Comparison of ENCODE assay signal across 9 cellular contexts in the genomic region with DNA sequence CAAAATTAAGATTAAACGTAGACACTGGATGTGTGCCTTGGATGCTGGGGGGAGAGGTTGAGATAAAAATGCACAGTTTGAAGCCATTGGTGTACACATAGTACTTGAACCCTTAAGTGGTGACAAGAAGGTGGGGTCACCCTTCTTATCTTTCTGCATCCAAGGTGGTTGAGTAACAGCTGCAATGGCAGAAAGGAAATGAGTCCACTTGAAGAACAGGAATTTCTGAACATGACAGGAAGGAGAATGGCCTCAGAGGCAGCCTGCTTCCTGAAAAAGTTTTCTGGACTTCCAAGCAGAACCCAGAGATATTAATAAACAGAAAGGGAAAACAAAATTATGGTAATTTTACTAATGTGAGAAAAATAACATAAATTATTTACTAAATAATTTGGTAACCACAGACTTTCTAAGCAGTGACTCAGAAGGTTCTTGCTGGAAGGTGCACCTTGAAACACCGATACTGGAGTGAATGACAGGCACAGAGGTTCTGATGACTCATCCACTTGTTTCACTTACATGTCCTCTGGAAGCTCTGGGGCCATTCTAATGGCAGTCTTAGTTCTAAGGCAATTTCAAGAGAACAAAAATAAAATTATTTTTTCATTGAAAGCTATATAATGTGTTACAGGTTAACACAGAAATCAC.
A peak's percentile ranks its signal among the peaks of the same experiment; 100 is the strongest.
DNase-seq lines count a peak whose midpoint lies in the region; ATAC-seq, FAIRE-seq and TF ChIP-seq lines count a peak whose summit lies in the region.
"Had no signal": no experiment of that assay in that cellular context is flagged by ENCODE, and none has a peak within 500 bp of the region (broad histone marks: within the 10 kb centered on the region; RNA-seq: fewer than 3 reads in every experiment).

No MANE protein-coding gene starts in this region.

- no peak for FAIRE-seq in GM12891 (lab: Jason Lieb, UNC)

- no peak overlapping the region for H3K4me3 Mint-ChIP-seq in osteocyte (ENCODE audit: unreplicated experiment)

- CTCF ChIA-PET in GM10248 (lab: Yijun Ruan, JAX): interaction anchor here (1.1 kb wide), 1 partner anchor 13 kb away, joined by 3 read pairs; no protein-coding TSS in a partner anchor

- no peaks in the 10 kb centered on the region for H3K4me1 Mint-ChIP-seq in osteocyte (ENCODE audit: unreplicated experiment)

- no peak for TF ChIP-seq CTCF in osteocyte (IDR thresholded peaks at IDR 0.05)
- no peak for TF ChIP-seq CTCF in GM10248 (IDR thresholded peaks at IDR 0.05; ENCODE audit: control extremely low read depth, extremely low read depth, low read depth, missing control alignments)
- no peak for TF ChIP-seq CTCF in GM13977 (IDR thresholded peaks at IDR 0.05; ENCODE audit: extremely low read depth, insufficient read depth, missing control alignments)

- POLR2A ChIA-PET in GM10248 (lab: Yijun Ruan, JAX): no interaction called here

- H3K9me3 Mint-ChIP-seq in osteocyte (ENCODE audit: unreplicated experiment): peaks cover 17% of the 10 kb centered on the region

- ATAC-seq in GM18873 (IDR thresholded peaks at IDR 0.05; ENCODE audit: low FRiP score, unreplicated experiment) (peak; percentile 93), GM21825 (IDR thresholded peaks at IDR 0.05; ENCODE audit: unreplicated experiment) (peak; percentile 96), HG03575 (IDR thresholded peaks at IDR 0.05; ENCODE audit: extremely low read depth, insufficient number of reproducible peaks, low FRiP score, unreplicated experiment) (peak; percentile 82)

- no peak overlapping the region for H3K27ac Mint-ChIP-seq in osteocyte (ENCODE audit: unreplicated experiment)

- no peaks in the 10 kb centered on the region for H3K27me3 Mint-ChIP-seq in osteocyte (ENCODE audit: unreplicated experiment)

- no peaks in the 10 kb centered on the region for H3K36me3 Mint-ChIP-seq in osteocyte (ENCODE audit: unreplicated experiment)

- DNase-seq in kidney glomerular epithelial cell (lab: John Stamatoyannopoulos, UW) (peak; percentile 36), osteocyte (ENCODE audit: extremely low spot score, unreplicated experiment) (no peak), GM12891 (ENCODE audit: insufficient read length, low spot score) (no peak), GM10248 (ENCODE audit: extremely low spot score) (no peak), GM13977 (ENCODE audit: low spot score) (no peak)
- DNase-seq: Karpas-422 had no signal

- TF ChIP-seq POLR2A in GM12891 (IDR thresholded peaks at IDR 0.05; ENCODE audit: low read depth, low read length): no peak

- in situ Hi-C loops in GM13977 (cut with MboI; ENCODE audit: low pct_unique_long_range_greater_than_20kb, low sequenced_read_pairs, unreplicated experiment): no loop called here

TF ChIP-seq in GM12891, 5 proteins besides CTCF, POLR2A, EP300 and RAD21:
- TF ChIP-seq SPI1 (IDR thresholded peaks at IDR 0.05; ENCODE audit: low read depth, low read length): no peak
- TF ChIP-seq POU2F2 (IDR thresholded peaks at IDR 0.05; ENCODE audit: low read depth, low read length): no peak
- no peak for TF ChIP-seq POLR2AphosphoS5 (IDR thresholded peaks at IDR 0.05; ENCODE audit: low read depth, low read length)
- TF ChIP-seq PAX5 (IDR thresholded peaks at IDR 0.05; ENCODE audit: insufficient read depth, low read length, severe bottlenecking): no peak
- no peak for TF ChIP-seq TAF1 (IDR thresholded peaks at IDR 0.05; ENCODE audit: low read depth, low read length)
